In genomic region chr20:53269380-53269779, GRCh38 we compare ENCODE assay signal across 37 cellular contexts.
A peak's percentile ranks its signal among the peaks of the same experiment; 100 is the strongest.
DNase-seq lines count a peak whose midpoint lies in the region; ATAC-seq, FAIRE-seq and TF ChIP-seq lines count a peak whose summit lies in the region.
"Had no signal": no experiment of that assay in that cellular context is flagged by ENCODE, and none has a peak within 500 bp of the region (broad histone marks: within the 10 kb centered on the region; RNA-seq: fewer than 3 reads in every experiment).

No MANE protein-coding gene starts in this region.

- H3K9me3 ChIP-seq in HepG2 (ENCODE audit: low read length) (no peaks in the 10 kb centered on the region), right lobe of liver (no peaks in the 10 kb centered on the region), HEK293 (ENCODE audit: control insufficient read depth, insufficient read depth, low read depth, low read length) (no peaks in the 10 kb centered on the region)
- H3K9me3 ChIP-seq: A549; BE2C; BLaER1; BLaER1 treated with 17β-estradiol and CSF1 and Interleukin-3, amounts not matched to agents 10 nM and 100 nM; Caco-2 had no signal

- H3K27me3 ChIP-seq in HepG2 (ENCODE audit: control insufficient read depth in 1 of 2, insufficient read depth in 2 of 2, low read length in 2 of 2) (no peaks in the 10 kb centered on the region; a peak in 1 of 5 replicates), right lobe of liver (no peaks in the 10 kb centered on the region)
- H3K27me3 ChIP-seq: BE2C; BLaER1; BLaER1 treated with 17β-estradiol and CSF1 and Interleukin-3, amounts not matched to agents 10 nM and 100 nM had no signal

- H3K4me1 ChIP-seq in HepG2 (ENCODE audit: insufficient read depth, low read length): no peaks in the 10 kb centered on the region
- no peaks in the 10 kb centered on the region for H3K4me1 ChIP-seq in right lobe of liver
- no peaks in the 10 kb centered on the region for H3K4me1 ChIP-seq in HEK293 (ENCODE audit: control insufficient read depth, insufficient read depth, low read length)
- H3K4me1 ChIP-seq: A549; BE2C; BLaER1; BLaER1 treated with 17β-estradiol and CSF1 and Interleukin-3, amounts not matched to agents 10 nM and 100 nM; Caco-2 had no signal

- TF ChIP-seq CTCF in HepG2 (CRISPR knock-in tag; IDR thresholded peaks at IDR 0.05) (no peak), right lobe of liver (IDR thresholded peaks at IDR 0.05) (no peak), HEK293 (tag by site-specific recombination; IDR thresholded peaks at IDR 0.05) (no peak)

- DNase-seq in activated naive CD8-positive, alpha-beta T cell treated with anti-CD3 and anti-CD28 coated beads, Interleukin-2, amount 50 U/mL, for 24 hours: no peak
- DNase-seq in activated naive CD8-positive, alpha-beta T cell treated with anti-CD3 and anti-CD28 coated beads for 36 hours: no peak
- no peak for DNase-seq in HepG2 (ENCODE audit: low spot score)
- DNase-seq in right lobe of liver: no peak
- no peak for DNase-seq in HTR-8/SVneo (ENCODE audit: insufficient read length, low spot score)
- DNase-seq in putamen (ENCODE audit: low spot score): no peak
- DNase-seq in activated CD8-positive, alpha-beta memory T cell treated with anti-CD3 and anti-CD28 coated beads, Interleukin-2, amount 50 U/mL, for 4 hours: no peak
- DNase-seq: 8988T; ACHN; AML-193; BE2C; C1 segment of cervical spinal cord; Caco-2; Calu3; CD4-positive, alpha-beta memory T cell; CD4-positive, alpha-beta T cell; CD4-positive, CD25-positive, alpha-beta regulatory T cell; CD8-positive, alpha-beta memory T cell; CD8-positive, alpha-beta T cell; COR-L47; DMS 273 treated with DMSO at 0.1 percent for 48 hours; DMS153; DMS53; DMS79; DMS79 treated with DMSO at 0.1 percent for 48 hours; DND-41; EL had no signal

- H3K4me3 ChIP-seq in HepG2 (replicated peaks in 1 of 3; ENCODE audit: insufficient read depth in 1 of 3, low read depth in 2 of 3, low read length in 3 of 3) (no peak overlapping the region), right lobe of liver (no peak overlapping the region), HEK293 (ENCODE audit: low read depth, low read length) (no peak overlapping the region)
- H3K4me3 ChIP-seq: A549; BLaER1; BLaER1 treated with 17β-estradiol and CSF1 and Interleukin-3, amounts not matched to agents 10 nM and 100 nM had no signal

- 24% methylated on average over 2 of the region's 2 CpGs for WGBS in HepG2 (ENCODE audit: low lambda C conversion rate)
- 75% methylated on average over 2 of the region's 2 CpGs for WGBS in right lobe of liver (ENCODE audit: insufficient coverage, low coverage, low lambda C conversion rate, missing lambda C conversion rate)

- CTCF ChIA-PET in HepG2 (lab: Yijun Ruan, JAX; ENCODE audit: low intra/inter-chr PET ratio, low total read pairs) (no interaction called here), HEK293 (lab: Yijun Ruan, JAX) (no interaction called here)

- no peaks in the 10 kb centered on the region for H3K4me1 Mint-ChIP-seq in activated naive CD8-positive, alpha-beta T cell treated with anti-CD3 and anti-CD28 coated beads, Interleukin-2, amount 50 U/mL, for 24 hours
- H3K4me1 Mint-ChIP-seq in activated naive CD8-positive, alpha-beta T cell treated with anti-CD3 and anti-CD28 coated beads for 36 hours: no peaks in the 10 kb centered on the region
- H3K4me1 Mint-ChIP-seq: B cell; CD14-positive monocyte; CD8-positive, alpha-beta memory T cell had no signal

- H3K4me3 Mint-ChIP-seq in activated naive CD8-positive, alpha-beta T cell treated with anti-CD3 and anti-CD28 coated beads, Interleukin-2, amount 50 U/mL, for 24 hours: no peak overlapping the region
- no peak overlapping the region for H3K4me3 Mint-ChIP-seq in activated naive CD8-positive, alpha-beta T cell treated with anti-CD3 and anti-CD28 coated beads for 36 hours
- H3K4me3 Mint-ChIP-seq: B cell; CD14-positive monocyte; CD4-positive, alpha-beta memory T cell; CD4-positive, alpha-beta T cell; CD4-positive, CD25-positive, alpha-beta regulatory T cell; CD8-positive, alpha-beta memory T cell; CD8-positive, alpha-beta T cell had no signal

- in situ Hi-C loops in HepG2 (cut with HindIII; ENCODE audit: extremely low pct_ligation_motif_present, low pct_unique_long_range_greater_than_20kb): no loop called here

- BruUV-seq in HepG2 (replicated peaks; lab: Mats Ljungman, UMichigan): no TSS peak

- no peaks in the 10 kb centered on the region for H3K9me3 Mint-ChIP-seq in activated naive CD8-positive, alpha-beta T cell treated with anti-CD3 and anti-CD28 coated beads, Interleukin-2, amount 50 U/mL, for 24 hours
- H3K9me3 Mint-ChIP-seq in activated naive CD8-positive, alpha-beta T cell treated with anti-CD3 and anti-CD28 coated beads for 36 hours: no peaks in the 10 kb centered on the region
- H3K9me3 Mint-ChIP-seq: CD4-positive, alpha-beta T cell; CD8-positive, alpha-beta memory T cell; CD8-positive, alpha-beta T cell had no signal

- no peaks in the 10 kb centered on the region for H3K79me2 ChIP-seq in HepG2 (ENCODE audit: insufficient read depth, low read length)

- FAIRE-seq in HepG2 (lab: Jason Lieb, UNC) (no peak), HTR-8/SVneo (lab: Jason Lieb, UNC) (peak; percentile 81)
- FAIRE-seq: A204.1, A549, D721Med had no signal

- no peaks in the 10 kb centered on the region for H3K36me3 ChIP-seq in HepG2 (replicated peaks in 1 of 2; ENCODE audit: control insufficient read depth in 1 of 2, insufficient read depth in 2 of 2, low read length in 2 of 2)
- H3K36me3 ChIP-seq in right lobe of liver: no peaks in the 10 kb centered on the region
- H3K36me3 ChIP-seq in HEK293 (ENCODE audit: control insufficient read depth in 2 of 2, insufficient read depth in 1 of 2, low read length in 2 of 2): no peaks in the 10 kb centered on the region
- H3K36me3 ChIP-seq: BE2C; BLaER1; BLaER1 treated with 17β-estradiol and CSF1 and Interleukin-3, amounts not matched to agents 10 nM and 100 nM had no signal

- intact Hi-C loops in HepG2 (cut with micrococcal nuclease; ENCODE audit: unreplicated experiment) (no loop called here), right lobe of liver (cut with DNase I) (no loop called here)

- TF ChIP-seq POLR2A in HepG2 (IDR thresholded peaks at IDR 0.05; ENCODE audit: insufficient read depth in 1 of 2, low read depth in 2 of 2, low read length in 2 of 2): no peak
- TF ChIP-seq POLR2A in right lobe of liver (IDR thresholded peaks at IDR 0.05): no peak

- H3K27ac ChIP-seq in HepG2 (ENCODE audit: extremely low read length, insufficient read depth, low read length) (no peak overlapping the region), right lobe of liver (no peak overlapping the region), HEK293 (ENCODE audit: extremely low read depth, low read depth, low read length) (no peak overlapping the region)
- H3K27ac ChIP-seq: 22Rv1; A549; BLaER1; BLaER1 treated with 17β-estradiol and CSF1 and Interleukin-3, amounts not matched to agents 10 nM and 100 nM; C4-2B had no signal

- no peak overlapping the region for H3K4me2 ChIP-seq in HepG2 (ENCODE audit: low read depth, low read length)
- H3K4me2 ChIP-seq: A549; BLaER1; BLaER1 treated with 17β-estradiol and CSF1 and Interleukin-3, amounts not matched to agents 10 nM and 100 nM had no signal

- peak overlapping the region; percentile 21 for H3K27ac Mint-ChIP-seq in activated naive CD8-positive, alpha-beta T cell treated with anti-CD3 and anti-CD28 coated beads, Interleukin-2, amount 50 U/mL, for 24 hours
- no peak overlapping the region for H3K27ac Mint-ChIP-seq in activated naive CD8-positive, alpha-beta T cell treated with anti-CD3 and anti-CD28 coated beads for 36 hours
- H3K27ac Mint-ChIP-seq: B cell; CD4-positive, alpha-beta memory T cell; CD4-positive, alpha-beta T cell; CD4-positive, CD25-positive, alpha-beta regulatory T cell; CD8-positive, alpha-beta memory T cell; CD8-positive, alpha-beta T cell had no signal

- ATAC-seq in activated naive CD8-positive, alpha-beta T cell treated with anti-CD3 and anti-CD28 coated beads, Interleukin-2, amount 50 U/mL, for 24 hours: no peak
- no peak for ATAC-seq in HepG2
- ATAC-seq in right lobe of liver: no peak
- ATAC-seq: A549; CD8-positive, alpha-beta T cell had no signal

- H4K20me1 ChIP-seq in HepG2 (ENCODE audit: insufficient read depth, low read length): no peaks in the 10 kb centered on the region
- H4K20me1 ChIP-seq: BLaER1; BLaER1 treated with 17β-estradiol and CSF1 and Interleukin-3, amounts not matched to agents 10 nM and 100 nM had no signal

- H3K9ac ChIP-seq in HepG2 (ENCODE audit: insufficient read depth, low read depth, low read length): no peak overlapping the region
- H3K9ac ChIP-seq: BLaER1; BLaER1 treated with 17β-estradiol and CSF1 and Interleukin-3, amounts not matched to agents 10 nM and 100 nM had no signal

- no peak for TF ChIP-seq RAD21 in HepG2 (CRISPR knock-in tag; IDR thresholded peaks at IDR 0.05)

- H3K27me3 Mint-ChIP-seq in activated naive CD8-positive, alpha-beta T cell treated with anti-CD3 and anti-CD28 coated beads, Interleukin-2, amount 50 U/mL, for 24 hours: no peaks in the 10 kb centered on the region
- H3K27me3 Mint-ChIP-seq in activated naive CD8-positive, alpha-beta T cell treated with anti-CD3 and anti-CD28 coated beads for 36 hours: no peaks in the 10 kb centered on the region
- H3K27me3 Mint-ChIP-seq: CD4-positive, CD25-positive, alpha-beta regulatory T cell had no signal

- H3K36me3 Mint-ChIP-seq in activated naive CD8-positive, alpha-beta T cell treated with anti-CD3 and anti-CD28 coated beads, Interleukin-2, amount 50 U/mL, for 24 hours (ENCODE audit: low read depth): no peaks in the 10 kb centered on the region
- no peaks in the 10 kb centered on the region for H3K36me3 Mint-ChIP-seq in activated naive CD8-positive, alpha-beta T cell treated with anti-CD3 and anti-CD28 coated beads for 36 hours
- H3K36me3 Mint-ChIP-seq: CD14-positive monocyte; CD4-positive, CD25-positive, alpha-beta regulatory T cell; CD8-positive, alpha-beta memory T cell; CD8-positive, alpha-beta T cell had no signal

- TF ChIP-seq EP300 in HepG2 (IDR thresholded peaks at IDR 0.05; ENCODE audit: low read depth in 2 of 2, low read length in 2 of 2) (no peak), HepG2 (CRISPR knock-in tag; IDR thresholded peaks at IDR 0.05; ENCODE audit: borderline replicate concordance) (no peak)

- POLR2A ChIA-PET in HepG2 (lab: Yijun Ruan, JAX): no interaction called here
- POLR2A ChIA-PET in HEK293 (lab: Yijun Ruan, JAX): no interaction called here

- H2AFZ ChIP-seq in HepG2 (ENCODE audit: low read length): no peak overlapping the region

TF ChIP-seq in HEK293, 187 proteins besides CTCF, POLR2A, EP300 and RAD21 (continues in another document):
- TF ChIP-seq, protein P1, sequence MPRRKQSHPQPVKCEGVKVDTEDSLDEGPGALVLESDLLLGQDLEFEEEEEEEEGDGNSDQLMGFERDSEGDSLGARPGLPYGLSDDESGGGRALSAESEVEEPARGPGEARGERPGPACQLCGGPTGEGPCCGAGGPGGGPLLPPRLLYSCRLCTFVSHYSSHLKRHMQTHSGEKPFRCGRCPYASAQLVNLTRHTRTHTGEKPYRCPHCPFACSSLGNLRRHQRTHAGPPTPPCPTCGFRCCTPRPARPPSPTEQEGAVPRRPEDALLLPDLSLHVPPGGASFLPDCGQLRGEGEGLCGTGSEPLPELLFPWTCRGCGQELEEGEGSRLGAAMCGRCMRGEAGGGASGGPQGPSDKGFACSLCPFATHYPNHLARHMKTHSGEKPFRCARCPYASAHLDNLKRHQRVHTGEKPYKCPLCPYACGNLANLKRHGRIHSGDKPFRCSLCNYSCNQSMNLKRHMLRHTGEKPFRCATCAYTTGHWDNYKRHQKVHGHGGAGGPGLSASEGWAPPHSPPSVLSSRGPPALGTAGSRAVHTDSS (tag by site-specific recombination; IDR thresholded peaks at IDR 0.05): peak; percentile 65; the same call in 1 of the 2 replicates
